ENCODE assay signal across 8 cellular contexts in genomic region chr22:36384766-36385400, GRCh38. TPM values are rescaled to one million over a fixed set of nuclear protein-coding genes. Genes with fewer than 3 reads are reported as not detected.
DNase-seq lines count a peak whose midpoint lies in the region; ATAC-seq and TF ChIP-seq lines count a peak whose summit lies in the region.

No MANE protein-coding gene starts in this region.

- peaks cover 24% of the 10 kb centered on the region for H3K4me1 ChIP-seq in HUES48 (ENCODE audit: control insufficient read depth, insufficient read depth, low read length)
- H3K4me1 ChIP-seq in prostate gland (replicated peaks), result peaks cover 14% of the 10 kb centered on the region

- no peak for TF ChIP-seq POLR2A in prostate gland (IDR thresholded peaks at IDR 0.05)

- WGBS in prostate gland, result 6% methylated on average over 6 of the region's 6 CpGs

- peaks cover 68% of the 10 kb centered on the region for H3K4me1 Mint-ChIP-seq in activated CD4-positive, alpha-beta memory T cell treated with anti-CD3 and anti-CD28 coated beads, Interleukin-2, amount 10 ng/mL, durations not matched to agents 7 days and 5 days

- H3K9me3 Mint-ChIP-seq in activated CD4-positive, alpha-beta memory T cell treated with anti-CD3 and anti-CD28 coated beads, Interleukin-2, amount 10 ng/mL, durations not matched to agents 7 days and 5 days, result no peaks in the 10 kb centered on the region

- DNase-seq in CD1c-positive myeloid dendritic cell (ENCODE audit: extremely low spot score), result peak; percentile 45
- DNase-seq in activated CD4-positive, alpha-beta memory T cell treated with anti-CD3 and anti-CD28 coated beads, Interleukin-2, amount 10 ng/mL, durations not matched to agents 7 days and 5 days, result peak; percentile 59
- DNase-seq in fibroblast of peridontal ligament (ENCODE audit: extremely low read depth), result peak; percentile 53
- no peak for DNase-seq in prostate gland (ENCODE audit: low spot score)
- no peak for DNase-seq in GM10248 (ENCODE audit: extremely low spot score)

- CTCF ChIA-PET in activated CD4-positive, alpha-beta memory T cell treated with anti-CD3 and anti-CD28 coated beads, Interleukin-2, amount 10 ng/mL, durations not matched to agents 7 days and 5 days (lab: Charles Lee), result interaction anchor here (0.6 to 3.0 kb wide), 19 partner anchors 9 to 103 kb away, joined by 3 to 20 read pairs (median 4); partner anchors contain the start of gene TXN2
- CTCF ChIA-PET in GM10248 (lab: Yijun Ruan, JAX), result interaction anchor here (1.4 to 3.1 kb wide), 5 partner anchors 15 to 86 kb away, joined by 4 to 8 read pairs (median 6); no protein-coding TSS in a partner anchor

- no peak for ATAC-seq in HG03354 (IDR thresholded peaks at IDR 0.05; ENCODE audit: poor library complexity, severe bottlenecking, unreplicated experiment)
- no peak for ATAC-seq in HG03139 (IDR thresholded peaks at IDR 0.05; ENCODE audit: unreplicated experiment)

- peak in 1 of 4 experiments; percentile 33 for TF ChIP-seq CTCF in prostate gland (IDR thresholded peaks at IDR 0.05)
- TF ChIP-seq CTCF in GM10248 (IDR thresholded peaks at IDR 0.05; ENCODE audit: control extremely low read depth, extremely low read depth, low read depth, missing control alignments), result no peak

- H3K27me3 ChIP-seq in HUES48 (ENCODE audit: control insufficient read depth, insufficient read depth, low read length) (no peaks in the 10 kb centered on the region), prostate gland (replicated peaks; ENCODE audit: insufficient read depth) (no peaks in the 10 kb centered on the region)

- peaks cover 55% of the 10 kb centered on the region for H3K36me3 Mint-ChIP-seq in activated CD4-positive, alpha-beta memory T cell treated with anti-CD3 and anti-CD28 coated beads, Interleukin-2, amount 10 ng/mL, durations not matched to agents 7 days and 5 days (ENCODE audit: low read depth)

- POLR2A ChIA-PET in activated CD4-positive, alpha-beta memory T cell treated with anti-CD3 and anti-CD28 coated beads, Interleukin-2, amount 10 ng/mL, durations not matched to agents 7 days and 5 days (lab: Charles Lee), result interaction anchor here (0.6 to 7.2 kb wide), 23 partner anchors 8 to 122 kb away, joined by 3 to 101 read pairs (median 4); partner anchors contain the start of genes FOXRED2 and TXN2
- POLR2A ChIA-PET in GM10248 (lab: Yijun Ruan, JAX), result interaction anchor here (0.5 to 1.0 kb wide), 2 partner anchors 16 to 92 kb away, joined by 3 read pairs; no protein-coding TSS in a partner anchor

- H3K4me3 ChIP-seq in HUES48 (ENCODE audit: low read depth, low read length) (peak overlapping the region; percentile 87), prostate gland (peak overlapping the region; percentile 99)

- H3K27ac ChIP-seq in HUES48 (ENCODE audit: low read depth, low read length) (peak overlapping the region; percentile 96), prostate gland (peak overlapping the region; percentile 99 to 100)

- peak overlapping the region; percentile 86 for H3K9ac ChIP-seq in HUES48 (ENCODE audit: low read depth, low read length)

- H3K27me3 Mint-ChIP-seq in activated CD4-positive, alpha-beta memory T cell treated with anti-CD3 and anti-CD28 coated beads, Interleukin-2, amount 10 ng/mL, durations not matched to agents 7 days and 5 days, result no peaks in the 10 kb centered on the region

- peak overlapping the region; percentile 95 for H3K27ac Mint-ChIP-seq in activated CD4-positive, alpha-beta memory T cell treated with anti-CD3 and anti-CD28 coated beads, Interleukin-2, amount 10 ng/mL, durations not matched to agents 7 days and 5 days

- peak overlapping the region; percentile 81 for H3K4me3 Mint-ChIP-seq in activated CD4-positive, alpha-beta memory T cell treated with anti-CD3 and anti-CD28 coated beads, Interleukin-2, amount 10 ng/mL, durations not matched to agents 7 days and 5 days

- intact Hi-C loops in prostate gland (cut with DNase I), result loop anchor here (5.0 kb wide), 1 partner anchor 82 kb away; no protein-coding TSS in a partner anchor

- H3K9me3 ChIP-seq in HUES48 (ENCODE audit: control insufficient read depth, insufficient read depth, low read length) (no peaks in the 10 kb centered on the region), prostate gland (no peaks in the 10 kb centered on the region)

- H3K36me3 ChIP-seq in HUES48 (ENCODE audit: control insufficient read depth, insufficient read depth, low read length), result peaks cover 16% of the 10 kb centered on the region
- H3K36me3 ChIP-seq in prostate gland, result no peaks in the 10 kb centered on the region

RNA-seq across cellular contexts. Expression of gene MYH9, which starts 2.9 kb away (rescaled TPM):
- total RNA-seq in activated CD4-positive, alpha-beta memory T cell treated with anti-CD3 and anti-CD28 coated beads, Interleukin-2, amount 10 ng/mL, durations not matched to agents 7 days and 5 days, result 100 to 1,000 TPM; 840 to 865 TPM
- 100 to 1,000 TPM; 295 to 329 TPM for total RNA-seq in prostate gland

Comparison
In these comparisons a context has a peak if more than half of its experiments do, and no peak if none do; other contexts are left out.
1. DNase-seq: peak in CD1c-positive myeloid dendritic cell (single experiment), activated CD4-positive, alpha-beta memory T cell treated with anti-CD3 and anti-CD28 coated beads, Interleukin-2, amount 10 ng/mL, durations not matched to agents 7 days and 5 days (single experiment) and fibroblast of peridontal ligament (single experiment); none in prostate gland (single experiment) and GM10248 (single experiment).